ENCODE assay signal across 1 cellular context in the genomic region with DNA sequence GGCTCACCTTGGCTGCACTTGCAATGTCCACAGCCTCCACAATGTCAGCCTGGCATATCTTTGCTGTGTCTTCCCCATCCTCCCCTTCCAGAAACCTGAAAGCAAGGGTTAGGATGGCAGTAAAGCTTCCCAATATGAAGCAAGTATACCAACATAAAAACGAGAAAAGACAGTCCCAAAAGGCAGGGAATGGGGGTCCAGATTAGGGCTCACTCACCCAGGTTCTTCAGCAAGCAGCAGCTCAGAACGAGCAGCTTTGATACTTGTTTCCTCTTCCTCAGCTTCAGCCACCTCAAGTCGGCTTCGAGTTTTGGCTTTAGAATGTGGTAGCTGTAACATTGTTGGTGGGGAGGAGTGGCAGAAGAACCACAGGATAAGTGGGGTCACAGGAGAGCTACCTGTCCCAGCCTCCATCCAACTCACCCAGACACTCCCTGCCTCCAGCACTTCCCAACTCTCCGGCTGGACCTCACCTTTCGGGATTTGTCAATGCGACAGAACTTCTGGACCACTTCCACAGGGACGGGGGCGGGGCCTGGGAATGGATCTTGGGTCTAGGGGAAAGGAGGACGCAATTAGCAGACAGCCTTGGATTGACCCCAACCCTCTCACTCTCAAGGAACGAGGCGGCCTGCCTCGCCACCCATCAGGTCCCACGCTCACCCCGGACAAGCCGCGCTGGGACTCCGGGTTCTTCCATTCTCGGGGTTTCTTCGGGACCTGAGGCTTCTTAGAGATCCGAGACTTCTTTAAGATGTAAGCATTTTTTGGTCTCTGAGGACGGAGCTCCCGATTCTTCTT.
TF ChIP-seq lines count a peak whose summit lies in the region.

No MANE protein-coding gene starts in this region.

TF ChIP-seq in IMR-90, 13 proteins besides CTCF, POLR2A, EP300 and RAD21:
- no peak for TF ChIP-seq BHLHE40 (IDR thresholded peaks at IDR 0.05; ENCODE audit: low read depth, low read length)
- no peak for TF ChIP-seq MXI1 (IDR thresholded peaks at IDR 0.05; ENCODE audit: borderline replicate concordance, low read depth, low read length)
- TF ChIP-seq MAFK (IDR thresholded peaks at IDR 0.05; ENCODE audit: low read depth, low read length): no peak
- TF ChIP-seq, protein P1, sequence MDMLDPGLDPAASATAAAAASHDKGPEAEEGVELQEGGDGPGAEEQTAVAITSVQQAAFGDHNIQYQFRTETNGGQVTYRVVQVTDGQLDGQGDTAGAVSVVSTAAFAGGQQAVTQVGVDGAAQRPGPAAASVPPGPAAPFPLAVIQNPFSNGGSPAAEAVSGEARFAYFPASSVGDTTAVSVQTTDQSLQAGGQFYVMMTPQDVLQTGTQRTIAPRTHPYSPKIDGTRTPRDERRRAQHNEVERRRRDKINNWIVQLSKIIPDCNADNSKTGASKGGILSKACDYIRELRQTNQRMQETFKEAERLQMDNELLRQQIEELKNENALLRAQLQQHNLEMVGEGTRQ (IDR thresholded peaks at IDR 0.05; ENCODE audit: low read depth, low read length): no peak
- TF ChIP-seq SMC3 (IDR thresholded peaks at IDR 0.05; ENCODE audit: low read depth, low read length): no peak
- TF ChIP-seq NFE2L2 (IDR thresholded peaks at IDR 0.05; ENCODE audit: low read depth, low read length): no peak
- TF ChIP-seq CEBPB (IDR thresholded peaks at IDR 0.05; ENCODE audit: low read depth, low read length): no peak
- TF ChIP-seq RFX5 (IDR thresholded peaks at IDR 0.05; ENCODE audit: low read depth, low read length): no peak
- TF ChIP-seq MAZ (IDR thresholded peaks at IDR 0.05; ENCODE audit: borderline replicate concordance, low read depth, low read length): no peak
- TF ChIP-seq CHD1 (IDR thresholded peaks at IDR 0.05; ENCODE audit: low read depth, low read length): no peak
- no peak for TF ChIP-seq FOS (IDR thresholded peaks at IDR 0.05; ENCODE audit: low read depth, low read length)
- TF ChIP-seq, protein P2, sequence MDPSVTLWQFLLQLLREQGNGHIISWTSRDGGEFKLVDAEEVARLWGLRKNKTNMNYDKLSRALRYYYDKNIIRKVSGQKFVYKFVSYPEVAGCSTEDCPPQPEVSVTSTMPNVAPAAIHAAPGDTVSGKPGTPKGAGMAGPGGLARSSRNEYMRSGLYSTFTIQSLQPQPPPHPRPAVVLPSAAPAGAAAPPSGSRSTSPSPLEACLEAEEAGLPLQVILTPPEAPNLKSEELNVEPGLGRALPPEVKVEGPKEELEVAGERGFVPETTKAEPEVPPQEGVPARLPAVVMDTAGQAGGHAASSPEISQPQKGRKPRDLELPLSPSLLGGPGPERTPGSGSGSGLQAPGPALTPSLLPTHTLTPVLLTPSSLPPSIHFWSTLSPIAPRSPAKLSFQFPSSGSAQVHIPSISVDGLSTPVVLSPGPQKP (IDR thresholded peaks at IDR 0.05; ENCODE audit: borderline replicate concordance, low read depth, low read length): no peak
